In genomic region chr3:197216169-197216860, GRCh38 we compare ENCODE assay signal across 14 cellular contexts.
DNase-seq lines count a peak whose midpoint lies in the region; ATAC-seq, FAIRE-seq and TF ChIP-seq lines count a peak whose summit lies in the region.
"Had no signal": no experiment of that assay in that cellular context is flagged by ENCODE, and none has a peak within 500 bp of the region (broad histone marks: within the 10 kb centered on the region; RNA-seq: fewer than 3 reads in every experiment).

No MANE protein-coding gene starts in this region.

- CTCF ChIA-PET in T-cell (lab: Charles Lee) = no interaction called here

- peaks cover 23% of the 10 kb centered on the region for H3K36me3 Mint-ChIP-seq in T-cell

- intact Hi-C loops in sciatic nerve (cut with DNase I) = no loop called here

- no peaks in the 10 kb centered on the region for H3K27me3 Mint-ChIP-seq in T-cell

- POLR2A ChIA-PET in T-cell (lab: Charles Lee) = no interaction called here

- DNase-seq in GM19239 (ENCODE audit: insufficient read length, low spot score) = no peak
- DNase-seq in adipocyte (ENCODE audit: low read depth) = peak; percentile 79
- peak; percentile 95 for DNase-seq in fibroblast of the aortic adventitia (ENCODE audit: low read depth)
- DNase-seq in sciatic nerve (ENCODE audit: low spot score) = no peak
- DNase-seq in NCI-H2081 treated with DMSO at 0.1 percent for 48 hours (lab: John Stamatoyannopoulos, UW) = no peak
- DNase-seq in T-cell = no peak
- DNase-seq in activated CD8-positive, alpha-beta memory T cell treated with anti-CD3 and anti-CD28 coated beads for 24 hours = no peak
- DNase-seq: aorta, T-helper 1 cell had no signal

- no peak overlapping the region for H3K4me3 Mint-ChIP-seq in T-cell

- H3K4me1 ChIP-seq in adipocyte (ENCODE audit: control insufficient read depth, insufficient read depth, low read length) = peaks cover 27% of the 10 kb centered on the region

- H3K4me1 Mint-ChIP-seq in T-cell = peaks cover 36 to 57% (median 52%) of the 10 kb centered on the region in 3 donors

- no peaks in the 10 kb centered on the region for H3K27me3 ChIP-seq in adipocyte (replicated peaks; ENCODE audit: control insufficient read depth, insufficient read depth, low read length)

- H3K4me3 ChIP-seq in adipocyte (ENCODE audit: low read length) (peak overlapping the region; percentile 43), fibroblast of the aortic adventitia (ENCODE audit: low read depth, low read length) (peak overlapping the region; percentile 19)
- H3K4me3 ChIP-seq: lung, skin epidermis had no signal

- peaks cover 3 to 10% (median 5%) of the 10 kb centered on the region in 3 donors for H3K9me3 Mint-ChIP-seq in T-cell

- no peak overlapping the region for H3K27ac Mint-ChIP-seq in T-cell

- ATAC-seq in sciatic nerve = peak; percentile 69
- ATAC-seq in T-cell (replicated peaks in 1 of 4) = no peak
- no peak for ATAC-seq in HG03097 (IDR thresholded peaks at IDR 0.05; ENCODE audit: low FRiP score, unreplicated experiment)

- peak; percentile 26 for FAIRE-seq in GM19239 (lab: Jason Lieb, UNC)
- FAIRE-seq: frontal cortex, GM18507 had no signal

- H3K9ac ChIP-seq in adipocyte (ENCODE audit: low read length) = peak overlapping the region; percentile 54

- no peak for TF ChIP-seq CTCF in fibroblast of the aortic adventitia (IDR thresholded peaks at IDR 0.05; ENCODE audit: insufficient read depth, low read length)

- H3K36me3 ChIP-seq in adipocyte (ENCODE audit: control insufficient read depth, insufficient read depth, low read length, severe bottlenecking) = no peaks in the 10 kb centered on the region

- H3K9me3 ChIP-seq in adipocyte (ENCODE audit: control insufficient read depth, low read length) = no peaks in the 10 kb centered on the region

Comparison
In these comparisons a context has a peak if more than half of its experiments do, and no peak if none do; other contexts are left out.
1. DNase-seq: peak in adipocyte (single experiment) and fibroblast of the aortic adventitia (single experiment); none in GM19239 (single experiment), sciatic nerve (single experiment), NCI-H2081 treated with DMSO at 0.1 percent for 48 hours (single experiment), T-cell (0 of 34) and activated CD8-positive, alpha-beta memory T cell treated with anti-CD3 and anti-CD28 coated beads for 24 hours (single experiment).